ENCODE assay signal across 8 cellular contexts in genomic region chr18:51194604-51195003, GRCh38. TPM values are rescaled to one million over a fixed set of nuclear protein-coding genes. Genes with fewer than 3 reads are reported as not detected.
A peak's percentile ranks its signal among the peaks of the same experiment; 100 is the strongest.
DNase-seq lines count a peak whose midpoint lies in the region; ATAC-seq, FAIRE-seq and TF ChIP-seq lines count a peak whose summit lies in the region.

No MANE protein-coding gene starts in this region.

- intact Hi-C loops in heart left ventricle (cut with DNase I) = loop anchor here in 3 of 10 donors (5.0 to 10.0 kb wide), 4 partner anchors 160 to 317 kb away; partner anchors contain the start of genes ME2 (in 2 of the 3), SMAD4 (in 2 of the 3) and ELAC1 (in 1 of the 3)
- intact Hi-C loops in Right ventricle myocardium superior (cut with DNase I) = no loop called here
- intact Hi-C loops in HepG2 (cut with micrococcal nuclease; ENCODE audit: unreplicated experiment) = loop anchor here (5.0 kb wide), 2 partner anchors 57 to 188 kb away; no protein-coding TSS in a partner anchor
- intact Hi-C loops in uterus (cut with DNase I; ENCODE audit: low total_unique reads) = loop anchor here (5.0 kb wide), 1 partner anchor 162 kb away; the partner anchor contains the start of gene SMAD4

- peaks cover 55% of the 10 kb centered on the region for H4K20me1 ChIP-seq in HepG2 (ENCODE audit: insufficient read depth, low read length)

- H3K36me3 ChIP-seq in heart left ventricle = no peaks in the 10 kb centered on the region
- peaks cover 0 to 1% of the 10 kb centered on the region in 2 experiments; a peak in 1 of 5 replicates for H3K36me3 ChIP-seq in HepG2 (replicated peaks in 1 of 2; ENCODE audit: control insufficient read depth in 1 of 2, insufficient read depth in 2 of 2, low read length in 2 of 2)
- H3K36me3 ChIP-seq in uterus = no peaks in the 10 kb centered on the region

- WGBS in heart left ventricle, 4 donors = 25 to 34% (median 27%) methylated on average over 3 of the region's 3 CpGs
- WGBS in HepG2 (ENCODE audit: low lambda C conversion rate) = 56% methylated on average over 3 of the region's 3 CpGs

- no peak for TF ChIP-seq CTCF in heart left ventricle (IDR thresholded peaks at IDR 0.05)
- no peak for TF ChIP-seq CTCF in HepG2 (CRISPR knock-in tag; IDR thresholded peaks at IDR 0.05)
- no peak for TF ChIP-seq CTCF in uterus (IDR thresholded peaks at IDR 0.05)

- H3K4me3 ChIP-seq in heart left ventricle (peak overlapping the region in 10 of 12 donors; percentile 80 to 99 (median 89)), HepG2 (replicated peaks in 1 of 3; ENCODE audit: insufficient read depth in 1 of 3, low read depth in 2 of 3, low read length in 3 of 3) (peak overlapping the region; percentile 75 to 99 (median 90); a peak in 5 of 6 replicates), uterus (no peak overlapping the region)

- in situ Hi-C loops in HepG2 (cut with HindIII; ENCODE audit: extremely low pct_ligation_motif_present, low pct_unique_long_range_greater_than_20kb) = no loop called here

- peaks cover 72% of the 10 kb centered on the region for H3K79me2 ChIP-seq in HepG2 (ENCODE audit: insufficient read depth, low read length)

- no peak overlapping the region for H2AFZ ChIP-seq in HepG2 (ENCODE audit: low read length)

- peak overlapping the region; percentile 93 for H3K27ac Mint-ChIP-seq in activated naive CD8-positive, alpha-beta T cell treated with anti-CD3 and anti-CD28 coated beads, Interleukin-2, amount 50 U/mL, for 24 hours

- POLR2A ChIA-PET in HepG2 (lab: Yijun Ruan, JAX) = interaction anchor here (0.8 to 2.1 kb wide), 3 partner anchors 11 to 89 kb away, joined by 3 to 17 read pairs (median 5); no protein-coding TSS in a partner anchor

- H3K9ac ChIP-seq in HepG2 (ENCODE audit: insufficient read depth, low read depth, low read length) = peak overlapping the region; percentile 97

- no peaks in the 10 kb centered on the region for H3K27me3 Mint-ChIP-seq in activated naive CD8-positive, alpha-beta T cell treated with anti-CD3 and anti-CD28 coated beads, Interleukin-2, amount 50 U/mL, for 24 hours

- H3K27ac ChIP-seq in heart left ventricle (peak overlapping the region in 9 of 12 donors; percentile 92 to 99 (median 96)), HepG2 (ENCODE audit: extremely low read length, insufficient read depth, low read length) (peak overlapping the region; percentile 79), uterus (peak overlapping the region; percentile 91 to 100)

- no peak for TF ChIP-seq RAD21 in HepG2 (CRISPR knock-in tag; IDR thresholded peaks at IDR 0.05)

- CTCF ChIA-PET in HepG2 (lab: Yijun Ruan, JAX; ENCODE audit: low intra/inter-chr PET ratio, low total read pairs) = no interaction called here

- H3K36me3 Mint-ChIP-seq in activated naive CD8-positive, alpha-beta T cell treated with anti-CD3 and anti-CD28 coated beads, Interleukin-2, amount 50 U/mL, for 24 hours (ENCODE audit: low read depth) = peaks cover 45% of the 10 kb centered on the region

- H3K9me3 ChIP-seq in heart left ventricle (peaks cover 0 to 7% (median 0%) of the 10 kb centered on the region in 12 donors), HepG2 (ENCODE audit: low read length) (no peaks in the 10 kb centered on the region), uterus (no peaks in the 10 kb centered on the region)

- FAIRE-seq in HepG2 (lab: Jason Lieb, UNC) = no peak

- H3K4me3 Mint-ChIP-seq in activated naive CD8-positive, alpha-beta T cell treated with anti-CD3 and anti-CD28 coated beads, Interleukin-2, amount 50 U/mL, for 24 hours = peak overlapping the region; percentile 85

- peak overlapping the region; percentile 89 for H3K4me2 ChIP-seq in HepG2 (ENCODE audit: low read depth, low read length)

- H3K4me1 Mint-ChIP-seq in activated naive CD8-positive, alpha-beta T cell treated with anti-CD3 and anti-CD28 coated beads, Interleukin-2, amount 50 U/mL, for 24 hours = peaks cover 60% of the 10 kb centered on the region

- BruUV-seq in HepG2 (replicated peaks; lab: Mats Ljungman, UMichigan) = no TSS peak

- peaks cover 7 to 61% (median 53%) of the 10 kb centered on the region in 12 donors for H3K4me1 ChIP-seq in heart left ventricle
- H3K4me1 ChIP-seq in HepG2 (ENCODE audit: insufficient read depth, low read length) = peaks cover 51% of the 10 kb centered on the region
- H3K4me1 ChIP-seq in uterus = peaks cover 0 to 4% of the 10 kb centered on the region in 2 donors

- ATAC-seq in heart left ventricle (no peak), Right ventricle myocardium superior (ENCODE audit: poor library complexity) (no peak), HepG2 (no peak), HG03097 (IDR thresholded peaks at IDR 0.05; ENCODE audit: low FRiP score, unreplicated experiment) (no peak), HG03520 (IDR thresholded peaks at IDR 0.05; ENCODE audit: unreplicated experiment) (no peak), esophagus mucosa (no peak)
- ATAC-seq in activated naive CD8-positive, alpha-beta T cell treated with anti-CD3 and anti-CD28 coated beads, Interleukin-2, amount 50 U/mL, for 24 hours = no peak

- no peaks in the 10 kb centered on the region for H3K9me3 Mint-ChIP-seq in activated naive CD8-positive, alpha-beta T cell treated with anti-CD3 and anti-CD28 coated beads, Interleukin-2, amount 50 U/mL, for 24 hours

- TF ChIP-seq POLR2A in heart left ventricle (IDR thresholded peaks at IDR 0.05) (no peak), HepG2 (IDR thresholded peaks at IDR 0.05; ENCODE audit: insufficient read depth in 1 of 2, low read depth in 2 of 2, low read length in 2 of 2) (no peak), uterus (IDR thresholded peaks at IDR 0.05) (no peak)

- DNase-seq in heart left ventricle (no peak), Right ventricle myocardium superior (no peak), HepG2 (ENCODE audit: low spot score) (no peak), uterus (no peak)
- DNase-seq in activated naive CD8-positive, alpha-beta T cell treated with anti-CD3 and anti-CD28 coated beads, Interleukin-2, amount 50 U/mL, for 24 hours = no peak

- H3K27me3 ChIP-seq in heart left ventricle (no peaks in the 10 kb centered on the region), HepG2 (ENCODE audit: control insufficient read depth in 1 of 2, insufficient read depth in 2 of 2, low read length in 2 of 2) (no peaks in the 10 kb centered on the region), uterus (no peaks in the 10 kb centered on the region)

- TF ChIP-seq EP300 in HepG2 (IDR thresholded peaks at IDR 0.05; ENCODE audit: low read depth in 2 of 2, low read length in 2 of 2) (no peak), HepG2 (CRISPR knock-in tag; IDR thresholded peaks at IDR 0.05; ENCODE audit: borderline replicate concordance) (no peak)

TF ChIP-seq in HepG2, 621 proteins besides CTCF, POLR2A, EP300 and RAD21 (continues in another document):
- no peak for TF ChIP-seq PITX1 (CRISPR knock-in tag; IDR thresholded peaks at IDR 0.05)
- TF ChIP-seq ZNF280B (CRISPR knock-in tag; IDR thresholded peaks at IDR 0.05; ENCODE audit: borderline replicate concordance) = no peak
- TF ChIP-seq SIN3B (IDR thresholded peaks at IDR 0.05; ENCODE audit: low read length) = no peak
- TF ChIP-seq RBFOX2 (IDR thresholded peaks at IDR 0.05; ENCODE audit: low read depth, low read length) = peak; percentile 42; the same call in 1 of the 2 replicates
- no peak for TF ChIP-seq MLLT10 (CRISPR knock-in tag; IDR thresholded peaks at IDR 0.05)
- no peak for TF ChIP-seq XBP1 (CRISPR knock-in tag; IDR thresholded peaks at IDR 0.05)
- TF ChIP-seq GABPB1 (CRISPR knock-in tag; IDR thresholded peaks at IDR 0.05) = no peak
- 0 out of 2 replicates have a peak, but pooled peaks have one; percentile 0 for TF ChIP-seq PAWR (CRISPR knock-in tag; IDR thresholded peaks at IDR 0.05; ENCODE audit: borderline replicate concordance)
- no peak for TF ChIP-seq SMARCC2 (IDR thresholded peaks at IDR 0.05)
- no peak for TF ChIP-seq POLR2AphosphoS2 (IDR thresholded peaks at IDR 0.05; ENCODE audit: low read depth, low read length)

RNA-seq across cellular contexts. Expression of gene MEX3C, which starts 2.9 kb away (rescaled TPM):
- 10 to 100 TPM; 15.1 to 28.2 (median 20.7) TPM for total RNA-seq in heart left ventricle
- polyA plus RNA-seq in heart left ventricle = 10 to 100 TPM in 1 of 2 donors, 1 to 10 TPM in 1; 6.2 to 13.0 TPM
- total RNA-seq in Right ventricle myocardium superior = 16.4 TPM
- total RNA-seq in HepG2 (2016; rRNA removed; fragmentation: Illumina TruSeq; extraction: Trizol) = 36.4 and 36.7 TPM in 2 replicates
- total RNA-seq in HepG2 (2016; cell fraction: cytosol; rRNA removed; fragmentation: Illumina TruSeq; extraction: Trizol; ENCODE audit: low read depth) = 5.1 and 5.6 TPM in 2 replicates
- 36.6 and 39.9 TPM in 2 replicates for total RNA-seq in HepG2 (2016; cell fraction: insoluble cytoplasmic fraction; rRNA removed; fragmentation: Illumina TruSeq; extraction: Trizol)
- 25.8 and 26.4 TPM in 2 replicates for total RNA-seq in HepG2 (2016; cell fraction: membrane; rRNA removed; fragmentation: Illumina TruSeq; extraction: Trizol)
- total RNA-seq in HepG2 (2016; cell fraction: nucleus; rRNA removed; fragmentation: Illumina TruSeq; extraction: Trizol) = 46.3 and 52.7 TPM in 2 replicates
- polyA plus RNA-seq in HepG2 (2011; rRNA removed) = 32.2 and 34.8 TPM in 2 replicates
- polyA plus RNA-seq in HepG2 (2011; cell fraction: cytosol; rRNA removed) = 15.5 and 20.6 TPM in 2 replicates
- polyA plus RNA-seq in HepG2 (2011; cell fraction: nucleus; rRNA removed) = 13.8 and 16.8 TPM in 2 replicates
- polyA plus RNA-seq in HepG2 (2012) = 33.3 and 34.4 TPM in 2 replicates
- 1.6 and 1.7 TPM in 2 replicates for polyA plus RNA-seq in HepG2 (2016; cell fraction: cytosol; fragmentation: Illumina TruSeq; extraction: Trizol; ENCODE audit: low read depth)
- 31.2 and 31.8 TPM in 2 replicates for polyA plus RNA-seq in HepG2 (2016; cell fraction: insoluble cytoplasmic fraction; fragmentation: Illumina TruSeq; extraction: Trizol; ENCODE audit: low read depth)
- polyA plus RNA-seq in HepG2 (2016; cell fraction: membrane; fragmentation: Illumina TruSeq; extraction: Trizol; ENCODE audit: low read depth) = 10.0 and 11.0 TPM in 2 replicates
- polyA plus RNA-seq in HepG2 (2016; cell fraction: nucleus; fragmentation: Illumina TruSeq; extraction: Trizol; ENCODE audit: insufficient read depth, low read depth) = 22.4 and 22.7 TPM in 2 replicates
- 25.7 and 38.6 TPM in 2 replicates for polyA minus RNA-seq in HepG2 (2011; rRNA and poly(A)+ RNA removed; ENCODE audit: low replicate concordance)
- 28.8 and 32.2 TPM in 2 replicates for polyA minus RNA-seq in HepG2 (2011; cell fraction: cytosol; rRNA and poly(A)+ RNA removed)
- polyA minus RNA-seq in HepG2 (2011; cell fraction: nucleus; rRNA and poly(A)+ RNA removed) = 68.2 and 81.1 TPM in 2 replicates
- total RNA-seq in uterus = 10 to 100 TPM; 20.7 to 69.4 (median 40.7) TPM
- 19.4 TPM for total RNA-seq in esophagus mucosa

Comparison
In these comparisons a context has a peak if more than half of its experiments do, and no peak if none do; other contexts are left out.
1. H3K4me3 ChIP-seq: peak in heart left ventricle (10 of 12) and HepG2 (3 of 3); none in uterus (0 of 2).
2. Peak in every context shown above with its lines, with median percentiles within 50 percentile points of each other: H3K27ac ChIP-seq.